Comparison of ENCODE assay signal across 18 cellular contexts in the genomic region with DNA sequence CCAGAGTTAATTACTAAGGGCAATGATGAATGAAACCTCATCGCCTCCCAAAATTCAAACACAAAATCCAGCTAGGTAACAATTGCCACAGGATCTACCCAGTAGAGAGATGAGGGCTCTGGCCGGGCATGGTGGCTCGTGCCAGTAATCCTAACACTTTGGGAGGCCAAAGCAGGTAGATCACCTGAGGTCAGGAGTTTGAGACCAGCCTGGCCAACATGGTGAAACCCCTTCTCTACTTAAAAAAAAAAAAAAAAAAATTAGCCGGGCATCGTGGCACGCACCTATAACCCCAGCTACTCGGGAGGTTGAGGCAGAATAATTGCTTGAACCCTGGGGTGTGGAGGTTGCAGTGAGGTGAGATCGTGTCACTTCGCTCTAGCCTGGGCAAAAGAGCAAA. TPM values are rescaled to one million over a fixed set of nuclear protein-coding genes. Genes with fewer than 3 reads are reported as not detected.
DNase-seq lines count a peak whose midpoint lies in the region; ATAC-seq and TF ChIP-seq lines count a peak whose summit lies in the region.
"Had no signal": no experiment of that assay in that cellular context is flagged by ENCODE, and none has a peak within 500 bp of the region (broad histone marks: within the 10 kb centered on the region; RNA-seq: fewer than 3 reads in every experiment).

No MANE protein-coding gene starts in this region.

- no peak for TF ChIP-seq CTCF in osteocyte (IDR thresholded peaks at IDR 0.05)

- H3K4me3 ChIP-seq in Jurkat, Clone E6-1 (ENCODE audit: low read length), result peak overlapping the region; percentile 27
- H3K4me3 ChIP-seq: breast epithelium, vagina had no signal

- H3K27ac Mint-ChIP-seq in activated T-cell treated with anti-CD3 and anti-CD28 coated beads, Interleukin-2, amount 50 U/mL, for 24 hours, result peak overlapping the region; percentile 100
- H3K27ac Mint-ChIP-seq in activated T-helper 17 cell treated with anti-CD3 and anti-CD28 coated beads, Interleukin-2, amount 50 U/mL, for 72 hours, result peak overlapping the region; percentile 100
- H3K27ac Mint-ChIP-seq in osteocyte (ENCODE audit: unreplicated experiment), result no peak overlapping the region

- H3K4me3 Mint-ChIP-seq in activated T-cell treated with anti-CD3 and anti-CD28 coated beads, Interleukin-2, amount 50 U/mL, for 24 hours, result peak overlapping the region; percentile 94
- peak overlapping the region; percentile 100 for H3K4me3 Mint-ChIP-seq in activated T-helper 17 cell treated with anti-CD3 and anti-CD28 coated beads, Interleukin-2, amount 50 U/mL, for 72 hours
- no peak overlapping the region for H3K4me3 Mint-ChIP-seq in osteocyte (ENCODE audit: unreplicated experiment)
- H3K4me3 Mint-ChIP-seq: stimulated activated memory B cell treated with anti-CD40 and anti-IgM and Interleukin-4, amounts not matched to agents 10 μg/mL and 1 μg/mL and 100 μg/mL, for 72 hours had no signal

- peaks cover 91% of the 10 kb centered on the region for H3K4me1 Mint-ChIP-seq in activated T-cell treated with anti-CD3 and anti-CD28 coated beads, Interleukin-2, amount 50 U/mL, for 24 hours (ENCODE audit: low read depth)
- peaks cover 58% of the 10 kb centered on the region for H3K4me1 Mint-ChIP-seq in activated T-helper 17 cell treated with anti-CD3 and anti-CD28 coated beads, Interleukin-2, amount 50 U/mL, for 72 hours
- no peaks in the 10 kb centered on the region for H3K4me1 Mint-ChIP-seq in osteocyte (ENCODE audit: unreplicated experiment)

- H3K27me3 Mint-ChIP-seq in activated T-cell treated with anti-CD3 and anti-CD28 coated beads, Interleukin-2, amount 50 U/mL, for 24 hours, result no peaks in the 10 kb centered on the region
- H3K27me3 Mint-ChIP-seq in activated T-helper 17 cell treated with anti-CD3 and anti-CD28 coated beads, Interleukin-2, amount 50 U/mL, for 72 hours, result no peaks in the 10 kb centered on the region
- peaks cover 17% of the 10 kb centered on the region for H3K27me3 Mint-ChIP-seq in osteocyte (ENCODE audit: unreplicated experiment)

- ATAC-seq in activated T-helper 17 cell treated with anti-CD3 and anti-CD28 coated beads, Interleukin-2, amount 50 U/mL, for 72 hours (replicated peaks), result peak; percentile 0
- no peak for ATAC-seq in stimulated activated naive CD8-positive, alpha-beta T cell treated with anti-CD3 and anti-CD28 coated beads, Interleukin-15, Interleukin-2, amounts not matched to agents 100 U/mL and 50 U/mL, for 24 hours
- ATAC-seq in GM19467 (IDR thresholded peaks at IDR 0.05; ENCODE audit: unreplicated experiment), result no peak
- ATAC-seq: right cardiac atrium, SK-N-SH treated with all-trans-retinoic acid at 6 μM for 48 hours had no signal

- peaks cover 91% of the 10 kb centered on the region for H3K36me3 Mint-ChIP-seq in activated T-cell treated with anti-CD3 and anti-CD28 coated beads, Interleukin-2, amount 50 U/mL, for 24 hours (ENCODE audit: low read depth)
- H3K36me3 Mint-ChIP-seq in activated T-helper 17 cell treated with anti-CD3 and anti-CD28 coated beads, Interleukin-2, amount 50 U/mL, for 72 hours (ENCODE audit: low read depth), result peaks cover 100% of the 10 kb centered on the region
- no peaks in the 10 kb centered on the region for H3K36me3 Mint-ChIP-seq in osteocyte (ENCODE audit: unreplicated experiment)
- H3K36me3 Mint-ChIP-seq: stimulated activated memory B cell treated with anti-CD40 and anti-IgM and Interleukin-4, amounts not matched to agents 10 μg/mL and 1 μg/mL and 100 μg/mL, for 72 hours had no signal

- H3K9me3 Mint-ChIP-seq in activated T-cell treated with anti-CD3 and anti-CD28 coated beads, Interleukin-2, amount 50 U/mL, for 24 hours, result peaks cover 6% of the 10 kb centered on the region
- H3K9me3 Mint-ChIP-seq in activated T-helper 17 cell treated with anti-CD3 and anti-CD28 coated beads, Interleukin-2, amount 50 U/mL, for 72 hours, result no peaks in the 10 kb centered on the region
- peaks cover 8% of the 10 kb centered on the region for H3K9me3 Mint-ChIP-seq in osteocyte (ENCODE audit: unreplicated experiment)
- H3K9me3 Mint-ChIP-seq: stimulated activated memory B cell treated with anti-CD40 and anti-IgM and Interleukin-4, amounts not matched to agents 10 μg/mL and 1 μg/mL and 100 μg/mL, for 72 hours had no signal

- DNase-seq in activated T-cell treated with anti-CD3 and anti-CD28 coated beads, Interleukin-2, amount 50 U/mL, for 24 hours, result peak; percentile 71
- DNase-seq in activated T-cell treated with anti-CD3 and anti-CD28 coated beads for 4 hours (no peak), DMS79 (lab: John Stamatoyannopoulos, UW) (no peak), osteocyte (ENCODE audit: extremely low spot score, unreplicated experiment) (no peak)
- no peak for DNase-seq in Jurkat, Clone E6-1 (ENCODE audit: low read depth, low spot score)
- peak; percentile 43 for DNase-seq in stimulated activated naive CD8-positive, alpha-beta T cell treated with anti-CD3 and anti-CD28 coated beads, Interleukin-15, Interleukin-2, amounts not matched to agents 100 U/mL and 50 U/mL, for 24 hours
- DNase-seq: ACHN, H7, NCI-H1694, NCI-H524 had no signal

RNA-seq across cellular contexts. Expression of gene CD2, which starts 15.8 kb away (rescaled TPM):
- polyA plus RNA-seq in Jurkat, Clone E6-1 (2012; ENCODE audit: insufficient read depth, insufficient read length), result 5.6 TPM
- total RNA-seq in activated T-helper 17 cell treated with anti-CD3 and anti-CD28 coated beads, Interleukin-2, amount 50 U/mL, for 72 hours, result 100 to 1,000 TPM; 303 to 473 TPM
- not detected in 2 replicates for total RNA-seq in osteocyte
- total RNA-seq: H7, lung microvascular endothelial cell had no signal

Comparison
In these comparisons a context has a peak if more than half of its experiments do, and no peak if none do; other contexts are left out.
1. DNase-seq: peak in activated T-cell treated with anti-CD3 and anti-CD28 coated beads, Interleukin-2, amount 50 U/mL, for 24 hours (single experiment) and stimulated activated naive CD8-positive, alpha-beta T cell treated with anti-CD3 and anti-CD28 coated beads, Interleukin-15, Interleukin-2, amounts not matched to agents 100 U/mL and 50 U/mL, for 24 hours (single experiment); none in activated T-cell treated with anti-CD3 and anti-CD28 coated beads for 4 hours (single experiment), Jurkat, Clone E6-1 (single experiment), DMS79 (single experiment) and osteocyte (single experiment).
2. RNA of gene CD2, which starts 15.8 kb away (total RNA-seq): 303 to 473 TPM in activated T-helper 17 cell treated with anti-CD3 and anti-CD28 coated beads, Interleukin-2, amount 50 U/mL, for 72 hours; not detected in osteocyte; every median in the first group is over 100 times any median in the second.